Comparison of ENCODE assay signal across 8 cellular contexts in the genomic region with DNA sequence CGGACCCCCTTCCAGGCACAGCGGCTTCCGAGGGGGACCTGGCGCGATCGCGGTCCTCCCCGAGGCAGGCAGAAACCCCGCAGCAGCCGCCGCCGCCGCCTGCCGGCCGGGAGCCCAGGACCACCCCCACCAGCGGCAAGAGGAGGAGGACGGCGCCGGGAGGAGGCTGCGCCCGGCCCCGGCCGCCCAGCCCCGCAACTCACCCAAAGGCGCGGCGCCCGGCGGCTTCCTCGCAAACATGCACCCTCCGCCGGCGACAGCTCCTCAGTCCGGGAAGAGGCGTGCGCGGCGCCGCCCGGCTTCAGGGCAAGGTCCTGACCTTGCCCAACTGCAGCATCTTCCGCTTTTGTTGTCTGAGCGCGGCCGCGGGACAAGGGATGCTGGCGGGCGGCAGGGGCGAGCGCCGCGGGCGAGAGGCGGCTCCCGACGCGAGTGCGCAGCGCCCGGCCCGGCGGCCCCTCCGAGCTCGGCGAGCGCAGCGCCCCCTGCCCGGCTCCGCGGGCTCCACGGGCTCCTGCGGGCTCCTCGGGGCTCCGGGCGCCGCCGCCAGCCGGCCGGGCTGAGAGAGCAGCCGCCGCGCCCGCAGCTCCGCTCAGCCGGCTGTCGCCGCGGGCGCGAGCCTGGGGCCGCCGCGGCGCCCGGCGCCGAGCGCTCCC. TPM values are rescaled to one million over a fixed set of nuclear protein-coding genes. Genes with fewer than 3 reads are reported as not detected.
A peak's percentile ranks its signal among the peaks of the same experiment; 100 is the strongest.
DNase-seq lines count a peak whose midpoint lies in the region; ATAC-seq, FAIRE-seq and TF ChIP-seq lines count a peak whose summit lies in the region.

No MANE protein-coding gene starts in this region.

- H3K4me1 ChIP-seq in iPS-15b (ENCODE audit: control insufficient read depth, insufficient read depth, low read length) (peaks cover 19% of the 10 kb centered on the region), stomach (peaks cover 0 to 19% (median 9%) of the 10 kb centered on the region in 4 donors)

- no peak overlapping the region for H3K27ac Mint-ChIP-seq in activated T-cell treated with anti-CD3 and anti-CD28 coated beads, Interleukin-2, amount 50 U/mL, for 72 hours
- H3K27ac Mint-ChIP-seq in stimulated activated memory B cell treated with anti-CD40 and anti-IgM and Interleukin-4, amounts not matched to agents 10 μg/mL and 1 μg/mL and 100 μg/mL, for 72 hours, result no peak overlapping the region

- TF ChIP-seq POLR2A in GM12892 (IDR thresholded peaks at IDR 0.05; ENCODE audit: low read depth, low read length) (no peak), stomach (IDR thresholded peaks at IDR 0.05) (no peak)

- peak overlapping the region in 1 of 5 donors; percentile 29 for H3K27ac ChIP-seq in stomach

- H3K9me3 ChIP-seq in iPS-15b (ENCODE audit: control insufficient read depth, insufficient read depth, low read length) (no peaks in the 10 kb centered on the region), stomach (peaks cover 0 to 6% (median 0%) of the 10 kb centered on the region in 4 donors)

- H3K4me3 ChIP-seq in iPS-15b (ENCODE audit: low read depth, low read length) (peak overlapping the region; percentile 69), stomach (peak overlapping the region; percentile 33 to 45 (median 38))

- H3K4me1 Mint-ChIP-seq in activated T-cell treated with anti-CD3 and anti-CD28 coated beads, Interleukin-2, amount 50 U/mL, for 72 hours (ENCODE audit: low read depth), result peaks cover 13% of the 10 kb centered on the region
- peaks cover 6% of the 10 kb centered on the region for H3K4me1 Mint-ChIP-seq in stimulated activated memory B cell treated with anti-CD40 and anti-IgM and Interleukin-4, amounts not matched to agents 10 μg/mL and 1 μg/mL and 100 μg/mL, for 72 hours

- WGBS in stomach, 5 donors, result 1 to 4% (median 3%) methylated on average over 50 to 97 of the region's 97 CpGs; no CpG with 5 or more reads in 1 of the 5 donors

- peak; percentile 53 for ATAC-seq in HG03159 (IDR thresholded peaks at IDR 0.05; ENCODE audit: unreplicated experiment)
- ATAC-seq in activated T-cell treated with anti-CD3 and anti-CD28 coated beads, Interleukin-2, amount 50 U/mL, for 72 hours (replicated peaks in 1 of 2), result peak; percentile 56 to 71
- no peak for ATAC-seq in stimulated activated memory B cell treated with anti-CD40 and anti-IgM and Interleukin-4, amounts not matched to agents 10 μg/mL and 1 μg/mL and 100 μg/mL, for 72 hours

- no peak for FAIRE-seq in GM12892 (lab: Jason Lieb, UNC)

- no peak for TF ChIP-seq EP300 in stomach (IDR thresholded peaks at IDR 0.05)

- no peak for TF ChIP-seq CTCF in stomach (IDR thresholded peaks at IDR 0.05)
- no peak for TF ChIP-seq CTCF in GM10266 (IDR thresholded peaks at IDR 0.05; ENCODE audit: control insufficient read depth, insufficient read depth, low read depth, missing control alignments)

- intact Hi-C loops in stomach (cut with DNase I; ENCODE audit: low total_unique reads), result no loop called here

- peaks cover 26% of the 10 kb centered on the region for H3K27me3 Mint-ChIP-seq in activated T-cell treated with anti-CD3 and anti-CD28 coated beads, Interleukin-2, amount 50 U/mL, for 72 hours (ENCODE audit: low read depth)
- peaks cover 34% of the 10 kb centered on the region for H3K27me3 Mint-ChIP-seq in stimulated activated memory B cell treated with anti-CD40 and anti-IgM and Interleukin-4, amounts not matched to agents 10 μg/mL and 1 μg/mL and 100 μg/mL, for 72 hours

- peak overlapping the region; percentile 36 to 58 for H3K4me3 Mint-ChIP-seq in activated T-cell treated with anti-CD3 and anti-CD28 coated beads, Interleukin-2, amount 50 U/mL, for 72 hours
- H3K4me3 Mint-ChIP-seq in stimulated activated memory B cell treated with anti-CD40 and anti-IgM and Interleukin-4, amounts not matched to agents 10 μg/mL and 1 μg/mL and 100 μg/mL, for 72 hours, result no peak overlapping the region

- peaks cover 36% of the 10 kb centered on the region for H3K27me3 ChIP-seq in iPS-15b (ENCODE audit: control insufficient read depth, insufficient read depth, low read length)
- H3K27me3 ChIP-seq in stomach, result peaks cover 0 to 61% (median 13%) of the 10 kb centered on the region in 3 donors

- DNase-seq in GM12892 (ENCODE audit: insufficient read length) (peak; percentile 5), stomach (no peak), EL (no peak), GM10266 (ENCODE audit: extremely low spot score) (no peak)
- DNase-seq in activated T-cell treated with anti-CD3 and anti-CD28 coated beads, Interleukin-2, amount 50 U/mL, for 72 hours, result peak; percentile 8 to 12

- no peak overlapping the region for H3K9ac ChIP-seq in iPS-15b (ENCODE audit: low read depth, low read length)

- H3K36me3 ChIP-seq in iPS-15b (ENCODE audit: control insufficient read depth, insufficient read depth, low read length), result no peaks in the 10 kb centered on the region
- no peaks in the 10 kb centered on the region for H3K36me3 ChIP-seq in stomach

- peaks cover 0 to 3% of the 10 kb centered on the region in 2 donors for H3K9me3 Mint-ChIP-seq in activated T-cell treated with anti-CD3 and anti-CD28 coated beads, Interleukin-2, amount 50 U/mL, for 72 hours
- no peaks in the 10 kb centered on the region for H3K9me3 Mint-ChIP-seq in stimulated activated memory B cell treated with anti-CD40 and anti-IgM and Interleukin-4, amounts not matched to agents 10 μg/mL and 1 μg/mL and 100 μg/mL, for 72 hours

- peaks cover 0 to 6% of the 10 kb centered on the region in 2 donors for H3K36me3 Mint-ChIP-seq in activated T-cell treated with anti-CD3 and anti-CD28 coated beads, Interleukin-2, amount 50 U/mL, for 72 hours (ENCODE audit: insufficient read depth in 2 of 2)
- no peaks in the 10 kb centered on the region for H3K36me3 Mint-ChIP-seq in stimulated activated memory B cell treated with anti-CD40 and anti-IgM and Interleukin-4, amounts not matched to agents 10 μg/mL and 1 μg/mL and 100 μg/mL, for 72 hours

RNA-seq across cellular contexts. Expression of gene CTNND2, which starts 0.5 kb away (rescaled TPM):
- not detected for polyA plus RNA-seq in GM12892 (2012; ENCODE audit: missing spikeins)
- not detected for total RNA-seq in activated T-cell treated with anti-CD3 and anti-CD28 coated beads, Interleukin-2, amount 50 U/mL, for 72 hours
- 1 to 10 TPM in 2 of 5 donors, under 1 TPM in 1, not detected in 2; 0.29 to 2.6 (median 1.6) TPM for total RNA-seq in stomach
- 1 to 10 TPM in 2 of 3 donors, under 1 TPM in 1; 0.30 to 3.4 (median 2.5) TPM for polyA plus RNA-seq in stomach

Comparison
In these comparisons a context has a peak if more than half of its experiments do, and no peak if none do; other contexts are left out.
1. DNase-seq: peak in GM12892 (single experiment) and activated T-cell treated with anti-CD3 and anti-CD28 coated beads, Interleukin-2, amount 50 U/mL, for 72 hours (2 of 2); none in stomach (single experiment), EL (single experiment) and GM10266 (single experiment).